In the genomic region with DNA sequence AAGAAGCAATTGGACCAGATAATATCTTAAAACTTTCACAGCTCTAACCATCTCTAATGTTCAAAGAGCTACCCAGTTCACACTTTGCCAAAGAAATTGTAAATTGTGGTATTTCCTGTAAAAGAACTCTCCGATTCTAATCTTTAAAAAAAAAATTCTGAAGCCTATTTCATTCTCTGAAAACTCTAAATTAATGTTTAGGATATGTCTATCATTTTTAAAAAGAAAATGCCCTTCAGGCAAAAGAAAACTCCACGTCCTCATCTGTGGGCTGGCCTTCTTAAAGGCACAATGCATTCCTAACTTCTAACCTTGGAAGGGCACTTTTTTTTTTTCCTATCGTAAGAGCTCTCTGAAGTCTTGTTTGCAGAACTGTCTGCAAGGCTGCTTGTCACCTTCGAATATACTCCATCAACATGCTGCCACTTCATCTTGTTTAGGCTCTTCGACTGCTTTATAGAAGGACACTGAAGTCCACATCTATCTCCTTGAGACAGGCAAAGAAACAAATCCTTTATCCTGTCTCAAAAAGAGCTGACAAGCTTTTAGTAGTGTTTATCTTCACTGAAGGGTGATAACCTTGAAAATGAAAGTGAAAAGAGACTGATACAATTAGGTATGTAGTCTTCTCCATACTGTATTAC, we compare ENCODE assay signal across 8 cellular contexts.
A peak's percentile ranks its signal among the peaks of the same experiment; 100 is the strongest.
DNase-seq lines count a peak whose midpoint lies in the region; ATAC-seq, FAIRE-seq and TF ChIP-seq lines count a peak whose summit lies in the region.

No MANE protein-coding gene starts in this region.

- peaks cover 0 to 3% (median 0%) of the 10 kb centered on the region in 7 donors for H3K9me3 Mint-ChIP-seq in CD14-positive monocyte

- H3K27me3 Mint-ChIP-seq in CD14-positive monocyte (ENCODE audit: low read depth in 3 of 3): no peaks in the 10 kb centered on the region

- H3K27me3 ChIP-seq in adrenal gland (no peaks in the 10 kb centered on the region), neutrophil (no peaks in the 10 kb centered on the region)

- H3K4me3 Mint-ChIP-seq in CD14-positive monocyte: peak overlapping the region; percentile 63 to 83

- no peak for TF ChIP-seq CTCF in CD14-positive monocyte (IDR thresholded peaks at IDR 0.05)
- no peak for TF ChIP-seq CTCF in adrenal gland (IDR thresholded peaks at IDR 0.05)
- TF ChIP-seq CTCF in neutrophil (IDR thresholded peaks at IDR 0.05): no peak

- H3K27ac ChIP-seq in adrenal gland: peak overlapping the region in 3 of 5 donors; percentile 54 to 88 (median 70)
- H3K27ac ChIP-seq in neutrophil: peak overlapping the region; percentile 21

- H3K36me3 Mint-ChIP-seq in CD14-positive monocyte: no peaks in the 10 kb centered on the region

- intact Hi-C loops in CD14-positive monocyte (cut with micrococcal nuclease) (no loop called here), adrenal gland (cut with DNase I) (no loop called here)

- H3K27ac Mint-ChIP-seq in CD14-positive monocyte: peak overlapping the region; percentile 63 to 89 (median 77)

- H3K4me1 ChIP-seq in adrenal gland (replicated peaks in 1 of 2) (peaks cover 16 to 52% of the 10 kb centered on the region in 2 donors), neutrophil (ENCODE audit: control insufficient read depth in 1 of 2, insufficient read depth in 1 of 2, low read depth in 1 of 2, low read length in 1 of 2) (peaks cover 20 to 37% of the 10 kb centered on the region in 2 experiments)

- DNase-seq in CD14-positive monocyte (ENCODE audit: low spot score) (no peak), HTR-8/SVneo (ENCODE audit: insufficient read length, low spot score) (peak; percentile 24), adrenal gland (peak in 1 of 7 donors; percentile 15), SK-N-DZ (ENCODE audit: low spot score) (no peak), mucosa of gallbladder (ENCODE audit: low spot score) (no peak), iPS-NIHi7 (ENCODE audit: extremely low spot score) (no peak)

- H3K36me3 ChIP-seq in adrenal gland (replicated peaks in 1 of 2) (no peaks in the 10 kb centered on the region), neutrophil (no peaks in the 10 kb centered on the region)

- H3K9me3 ChIP-seq in adrenal gland (replicated peaks in 1 of 3) (no peaks in the 10 kb centered on the region), neutrophil (no peaks in the 10 kb centered on the region)

- peaks cover 55% of the 10 kb centered on the region for H3K4me1 Mint-ChIP-seq in CD14-positive monocyte

- TF ChIP-seq POLR2A in adrenal gland (IDR thresholded peaks at IDR 0.05): no peak

- FAIRE-seq in HTR-8/SVneo (lab: Jason Lieb, UNC): no peak

- H3K4me3 ChIP-seq in adrenal gland: peak overlapping the region in 1 of 4 donors; percentile 35
- H3K4me3 ChIP-seq in neutrophil (ENCODE audit: low read depth in 1 of 2, low read length in 1 of 2): no peak overlapping the region

- WGBS in adrenal gland, 4 donors: 6 to 11% (median 8%) methylated on average over 5 of the region's 5 CpGs

- ATAC-seq in GM19467 (IDR thresholded peaks at IDR 0.05; ENCODE audit: unreplicated experiment): peak; percentile 37
